7 cellular contexts compared by ENCODE assay signal in genomic region chr2:85886585-85886984, GRCh38. TPM values are rescaled to one million over a fixed set of nuclear protein-coding genes. Genes with fewer than 3 reads are reported as not detected.
DNase-seq lines count a peak whose midpoint lies in the region; ATAC-seq, FAIRE-seq and TF ChIP-seq lines count a peak whose summit lies in the region.

No MANE protein-coding gene starts in this region.

- 62% methylated on average over 11 of the region's 11 CpGs for WGBS in HepG2 (ENCODE audit: low lambda C conversion rate)

- H3K36me3 ChIP-seq in endothelial cell of umbilical vein (ENCODE audit: control insufficient read depth in 2 of 2, extremely low read depth in 1 of 2, insufficient read depth in 2 of 2, low read length in 2 of 2), result no peaks in the 10 kb centered on the region
- no peaks in the 10 kb centered on the region for H3K36me3 ChIP-seq in thoracic aorta
- H3K36me3 ChIP-seq in HepG2 (replicated peaks in 1 of 2; ENCODE audit: control insufficient read depth in 1 of 2, insufficient read depth in 2 of 2, low read length in 2 of 2), result no peaks in the 10 kb centered on the region

- peaks cover 53% of the 10 kb centered on the region for H3K4me1 Mint-ChIP-seq in activated CD8-positive, alpha-beta memory T cell treated with anti-CD3 and anti-CD28 coated beads, Interleukin-2, amount 10 ng/mL, durations not matched to agents 7 days and 5 days

- peaks cover 6% of the 10 kb centered on the region for H3K9me3 Mint-ChIP-seq in activated CD8-positive, alpha-beta memory T cell treated with anti-CD3 and anti-CD28 coated beads, Interleukin-2, amount 10 ng/mL, durations not matched to agents 7 days and 5 days (ENCODE audit: low read depth)

- H3K4me3 ChIP-seq in endothelial cell of umbilical vein (replicated peaks in 1 of 3; ENCODE audit: insufficient read depth in 1 of 3, low read depth in 1 of 3, low read length in 3 of 3), result no peak overlapping the region
- peak overlapping the region; percentile 73 for H3K4me3 ChIP-seq in thoracic aorta
- no peak overlapping the region for H3K4me3 ChIP-seq in HepG2 (replicated peaks in 1 of 3; ENCODE audit: insufficient read depth in 1 of 3, low read depth in 2 of 3, low read length in 3 of 3)

- CTCF ChIA-PET in activated CD8-positive, alpha-beta memory T cell treated with anti-CD3 and anti-CD28 coated beads, Interleukin-2, amount 10 ng/mL, durations not matched to agents 7 days and 5 days (lab: Charles Lee), result interaction anchor here (1.0 to 9.2 kb wide), 13 partner anchors 11 to 339 kb away, joined by 3 to 187 read pairs (median 23); no protein-coding TSS in a partner anchor
- CTCF ChIA-PET in endothelial cell of umbilical vein (lab: Charles Lee), result interaction anchor here (1.0 to 6.3 kb wide), 10 partner anchors 8 to 191 kb away, joined by 3 to 194 read pairs (median 7); no protein-coding TSS in a partner anchor
- CTCF ChIA-PET in HepG2 (lab: Yijun Ruan, JAX; ENCODE audit: low intra/inter-chr PET ratio, low total read pairs), result no interaction called here

- H3K27ac ChIP-seq in endothelial cell of umbilical vein (ENCODE audit: insufficient read depth, low read depth, low read length) (no peak overlapping the region), thoracic aorta (peak overlapping the region; percentile 67 to 75), HepG2 (ENCODE audit: extremely low read length, insufficient read depth, low read length) (no peak overlapping the region)

- H4K20me1 ChIP-seq in endothelial cell of umbilical vein (replicated peaks; ENCODE audit: control insufficient read depth, extremely low read depth, insufficient read depth, low read length), result no peaks in the 10 kb centered on the region
- H4K20me1 ChIP-seq in HepG2 (ENCODE audit: insufficient read depth, low read length), result no peaks in the 10 kb centered on the region

- POLR2A ChIA-PET in endothelial cell of umbilical vein (lab: Charles Lee) (no interaction called here), HepG2 (lab: Yijun Ruan, JAX) (no interaction called here)

- in situ Hi-C loops in HepG2 (cut with HindIII; ENCODE audit: extremely low pct_ligation_motif_present, low pct_unique_long_range_greater_than_20kb), result no loop called here

- no peak for ATAC-seq in activated CD8-positive, alpha-beta memory T cell treated with anti-CD3 and anti-CD28 coated beads, Interleukin-2, amount 10 ng/mL, durations not matched to agents 7 days and 5 days
- ATAC-seq in thoracic aorta (ENCODE audit: insufficient number of reproducible peaks, low FRiP score, low read depth) (peak; percentile 19), GM21515 (IDR thresholded peaks at IDR 0.05; ENCODE audit: unreplicated experiment) (no peak), HepG2 (no peak)

- H3K4me1 ChIP-seq in endothelial cell of umbilical vein (ENCODE audit: control insufficient read depth, extremely low read depth, insufficient read depth, low read length), result peaks cover 27% of the 10 kb centered on the region
- peaks cover 26 to 38% of the 10 kb centered on the region in 2 donors for H3K4me1 ChIP-seq in thoracic aorta (ENCODE audit: control insufficient read depth in 1 of 2, low read depth in 2 of 2)
- H3K4me1 ChIP-seq in HepG2 (ENCODE audit: insufficient read depth, low read length), result peaks cover 25% of the 10 kb centered on the region

- DNase-seq in LHCN-M2 (ENCODE audit: low read depth) (peak; percentile 94), endothelial cell of umbilical vein (ENCODE audit: low read depth, low spot score) (peak; percentile 75), non-pigmented ciliary epithelial cell (ENCODE audit: low read depth) (peak; percentile 87), thoracic aorta (ENCODE audit: low spot score) (peak; percentile 54), HepG2 (ENCODE audit: low spot score) (no peak)
- DNase-seq in activated CD8-positive, alpha-beta memory T cell treated with anti-CD3 and anti-CD28 coated beads, Interleukin-2, amount 10 ng/mL, durations not matched to agents 7 days and 5 days, result no peak

- no peak for TF ChIP-seq RAD21 in HepG2 (CRISPR knock-in tag; IDR thresholded peaks at IDR 0.05)

- H3K4me2 ChIP-seq in endothelial cell of umbilical vein (ENCODE audit: insufficient read depth, low read length) (peak overlapping the region; percentile 94), HepG2 (ENCODE audit: low read depth, low read length) (no peak overlapping the region)

- peak; percentile 91 for FAIRE-seq in endothelial cell of umbilical vein (lab: Jason Lieb, UNC)
- FAIRE-seq in HepG2 (lab: Jason Lieb, UNC), result no peak

- H3K27ac Mint-ChIP-seq in activated CD8-positive, alpha-beta memory T cell treated with anti-CD3 and anti-CD28 coated beads, Interleukin-2, amount 10 ng/mL, durations not matched to agents 7 days and 5 days, result no peak overlapping the region

- intact Hi-C loops in endothelial cell of umbilical vein (cut with micrococcal nuclease) (loop anchor here (5.0 kb wide), 1 partner anchor 159 kb away; no protein-coding TSS in a partner anchor), HepG2 (cut with micrococcal nuclease; ENCODE audit: unreplicated experiment) (no loop called here)

- dilution Hi-C loops in endothelial cell of umbilical vein (cut with MboI; ENCODE audit: extremely low pct_ligation_motif_present, low sequenced_read_pairs), result no loop called here

- peaks cover 42% of the 10 kb centered on the region for H3K36me3 Mint-ChIP-seq in activated CD8-positive, alpha-beta memory T cell treated with anti-CD3 and anti-CD28 coated beads, Interleukin-2, amount 10 ng/mL, durations not matched to agents 7 days and 5 days

- TF ChIP-seq CTCF in endothelial cell of umbilical vein (IDR thresholded peaks at IDR 0.05; ENCODE audit: extremely low read depth in 1 of 2, insufficient read depth in 1 of 2, low read depth in 1 of 2, low read length in 2 of 2) (no peak), thoracic aorta (IDR thresholded peaks at IDR 0.05) (no peak), HepG2 (CRISPR knock-in tag; IDR thresholded peaks at IDR 0.05) (no peak)

- H3K27me3 ChIP-seq in endothelial cell of umbilical vein (ENCODE audit: control insufficient read depth in 2 of 2, insufficient read depth in 2 of 2, low read length in 2 of 2) (no peaks in the 10 kb centered on the region), thoracic aorta (replicated peaks; ENCODE audit: insufficient read depth) (no peaks in the 10 kb centered on the region), HepG2 (ENCODE audit: control insufficient read depth in 1 of 2, insufficient read depth in 2 of 2, low read length in 2 of 2) (peaks cover 4 to 31% of the 10 kb centered on the region in 2 experiments)

- TSS peak; percentile 2 for BruUV-seq in endothelial cell of umbilical vein (replicated peaks; lab: Mats Ljungman, UMichigan)
- BruUV-seq in HepG2 (replicated peaks; lab: Mats Ljungman, UMichigan), result no TSS peak

- H3K27me3 Mint-ChIP-seq in activated CD8-positive, alpha-beta memory T cell treated with anti-CD3 and anti-CD28 coated beads, Interleukin-2, amount 10 ng/mL, durations not matched to agents 7 days and 5 days, result no peaks in the 10 kb centered on the region

- H3K9me3 ChIP-seq in endothelial cell of umbilical vein (replicated peaks; ENCODE audit: control insufficient read depth, insufficient read depth, low read length), result no peaks in the 10 kb centered on the region
- no peaks in the 10 kb centered on the region for H3K9me3 ChIP-seq in thoracic aorta
- H3K9me3 ChIP-seq in HepG2 (ENCODE audit: low read length), result no peaks in the 10 kb centered on the region

- H2AFZ ChIP-seq in endothelial cell of umbilical vein (ENCODE audit: low read depth, low read length), result peak overlapping the region; percentile 20
- no peak overlapping the region for H2AFZ ChIP-seq in HepG2 (ENCODE audit: low read length)

- peak overlapping the region; percentile 79 for H3K4me3 Mint-ChIP-seq in activated CD8-positive, alpha-beta memory T cell treated with anti-CD3 and anti-CD28 coated beads, Interleukin-2, amount 10 ng/mL, durations not matched to agents 7 days and 5 days

- H3K79me2 ChIP-seq in endothelial cell of umbilical vein (ENCODE audit: control insufficient read depth, insufficient read depth, low read length) (no peaks in the 10 kb centered on the region), HepG2 (ENCODE audit: insufficient read depth, low read length) (no peaks in the 10 kb centered on the region)

- TF ChIP-seq POLR2A in endothelial cell of umbilical vein (IDR thresholded peaks at IDR 0.05; ENCODE audit: low read depth, low read length), result no peak
- no peak for TF ChIP-seq POLR2A in HepG2 (IDR thresholded peaks at IDR 0.05; ENCODE audit: insufficient read depth in 1 of 2, low read depth in 2 of 2, low read length in 2 of 2)

- TF ChIP-seq EP300 in HepG2 (IDR thresholded peaks at IDR 0.05; ENCODE audit: low read depth in 2 of 2, low read length in 2 of 2), result no peak
- TF ChIP-seq EP300 in HepG2 (CRISPR knock-in tag; IDR thresholded peaks at IDR 0.05; ENCODE audit: borderline replicate concordance), result no peak

- H3K9ac ChIP-seq in endothelial cell of umbilical vein (replicated peaks; ENCODE audit: extremely low read depth, insufficient read depth, low read length) (no peak overlapping the region), HepG2 (ENCODE audit: insufficient read depth, low read depth, low read length) (no peak overlapping the region)

- H3K9me1 ChIP-seq in endothelial cell of umbilical vein (replicated peaks; ENCODE audit: control insufficient read depth, extremely low read depth, insufficient read depth, low read length), result no peaks in the 10 kb centered on the region

RNA-seq across cellular contexts. Expression of gene ST3GAL5, which starts 2.2 kb away (rescaled TPM):
- total RNA-seq in LHCN-M2 (2014; rRNA removed), result 34.4 and 55.0 TPM in 2 replicates
- polyA plus RNA-seq in LHCN-M2 (2012), result 13.2 TPM
- 10 to 100 TPM; 73.9 to 74.0 TPM for total RNA-seq in activated CD8-positive, alpha-beta memory T cell treated with anti-CD3 and anti-CD28 coated beads, Interleukin-2, amount 10 ng/mL, durations not matched to agents 7 days and 5 days
- 12.7 and 16.0 TPM in 2 replicates for total RNA-seq in endothelial cell of umbilical vein
- polyA plus RNA-seq in endothelial cell of umbilical vein, result 7.5 and 9.5 TPM in 2 replicates
- polyA plus RNA-seq in endothelial cell of umbilical vein (2011; cell fraction: cytosol; rRNA removed), result 9.5 and 10.0 TPM in 2 replicates
- polyA plus RNA-seq in endothelial cell of umbilical vein (2011; cell fraction: nucleus; rRNA removed), result 14.6 and 16.2 TPM in 2 replicates
- 9.0 and 14.5 TPM in 2 replicates for polyA plus RNA-seq in endothelial cell of umbilical vein (2012)
- 9.8 and 12.9 TPM in 2 replicates for polyA minus RNA-seq in endothelial cell of umbilical vein
- polyA minus RNA-seq in endothelial cell of umbilical vein (2011; cell fraction: cytosol; rRNA and poly(A)+ RNA removed), result 0.72 TPM
- polyA minus RNA-seq in endothelial cell of umbilical vein (2011; cell fraction: nucleus; rRNA and poly(A)+ RNA removed), result 11.1 and 15.7 TPM in 2 replicates
- total RNA-seq in thoracic aorta, result 10 to 100 TPM; 11.9 to 32.7 TPM
- 1.3 TPM in 2 replicates for total RNA-seq in HepG2 (2016; rRNA removed; fragmentation: Illumina TruSeq; extraction: Trizol)
- total RNA-seq in HepG2 (2016; cell fraction: cytosol; rRNA removed; fragmentation: Illumina TruSeq; extraction: Trizol; ENCODE audit: low read depth), result 1.4 and 2.7 TPM in 2 replicates
- 1.3 and 1.4 TPM in 2 replicates for total RNA-seq in HepG2 (2016; cell fraction: insoluble cytoplasmic fraction; rRNA removed; fragmentation: Illumina TruSeq; extraction: Trizol)
- total RNA-seq in HepG2 (2016; cell fraction: membrane; rRNA removed; fragmentation: Illumina TruSeq; extraction: Trizol), result 3.0 and 3.4 TPM in 2 replicates
- 1.9 and 2.0 TPM in 2 replicates for total RNA-seq in HepG2 (2016; cell fraction: nucleus; rRNA removed; fragmentation: Illumina TruSeq; extraction: Trizol)
- 2.0 and 2.1 TPM in 2 replicates for polyA plus RNA-seq in HepG2 (2011; rRNA removed)
- 0.91 and 1.9 TPM in 2 replicates for polyA plus RNA-seq in HepG2 (2011; cell fraction: cytosol; rRNA removed)
- polyA plus RNA-seq in HepG2 (2011; cell fraction: nucleus; rRNA removed), result 1.2 and 1.9 TPM in 2 replicates
- 1.2 and 1.4 TPM in 2 replicates for polyA plus RNA-seq in HepG2 (2012)
- 2.0 and 2.2 TPM in 2 replicates for polyA plus RNA-seq in HepG2 (2016; cell fraction: cytosol; fragmentation: Illumina TruSeq; extraction: Trizol; ENCODE audit: low read depth)
- 1.2 and 1.5 TPM in 2 replicates for polyA plus RNA-seq in HepG2 (2016; cell fraction: insoluble cytoplasmic fraction; fragmentation: Illumina TruSeq; extraction: Trizol; ENCODE audit: low read depth)
- polyA plus RNA-seq in HepG2 (2016; cell fraction: membrane; fragmentation: Illumina TruSeq; extraction: Trizol; ENCODE audit: low read depth), result 1.9 and 2.8 TPM in 2 replicates
- 2.6 and 2.7 TPM in 2 replicates for polyA plus RNA-seq in HepG2 (2016; cell fraction: nucleus; fragmentation: Illumina TruSeq; extraction: Trizol; ENCODE audit: insufficient read depth, low read depth)
- polyA minus RNA-seq in HepG2 (2011; rRNA and poly(A)+ RNA removed; ENCODE audit: low replicate concordance), result 1.2 and 2.0 TPM in 2 replicates
- 0.97 and 1.6 TPM in 2 replicates for polyA minus RNA-seq in HepG2 (2011; cell fraction: cytosol; rRNA and poly(A)+ RNA removed)
- polyA minus RNA-seq in HepG2 (2011; cell fraction: nucleus; rRNA and poly(A)+ RNA removed), result 5.7 and 6.5 TPM in 2 replicates

Comparison
In these comparisons a context has a peak if more than half of its experiments do, and no peak if none do; other contexts are left out.
1. DNase-seq: peak in LHCN-M2 (single experiment), endothelial cell of umbilical vein (single experiment), non-pigmented ciliary epithelial cell (single experiment) and thoracic aorta (single experiment); none in activated CD8-positive, alpha-beta memory T cell treated with anti-CD3 and anti-CD28 coated beads, Interleukin-2, amount 10 ng/mL, durations not matched to agents 7 days and 5 days (single experiment) and HepG2 (single experiment).
2. H3K27ac ChIP-seq: peak in thoracic aorta (2 of 2); none in endothelial cell of umbilical vein (single experiment) and HepG2 (single experiment).